ENCODE assay signal across 14 cellular contexts in the genomic region with DNA sequence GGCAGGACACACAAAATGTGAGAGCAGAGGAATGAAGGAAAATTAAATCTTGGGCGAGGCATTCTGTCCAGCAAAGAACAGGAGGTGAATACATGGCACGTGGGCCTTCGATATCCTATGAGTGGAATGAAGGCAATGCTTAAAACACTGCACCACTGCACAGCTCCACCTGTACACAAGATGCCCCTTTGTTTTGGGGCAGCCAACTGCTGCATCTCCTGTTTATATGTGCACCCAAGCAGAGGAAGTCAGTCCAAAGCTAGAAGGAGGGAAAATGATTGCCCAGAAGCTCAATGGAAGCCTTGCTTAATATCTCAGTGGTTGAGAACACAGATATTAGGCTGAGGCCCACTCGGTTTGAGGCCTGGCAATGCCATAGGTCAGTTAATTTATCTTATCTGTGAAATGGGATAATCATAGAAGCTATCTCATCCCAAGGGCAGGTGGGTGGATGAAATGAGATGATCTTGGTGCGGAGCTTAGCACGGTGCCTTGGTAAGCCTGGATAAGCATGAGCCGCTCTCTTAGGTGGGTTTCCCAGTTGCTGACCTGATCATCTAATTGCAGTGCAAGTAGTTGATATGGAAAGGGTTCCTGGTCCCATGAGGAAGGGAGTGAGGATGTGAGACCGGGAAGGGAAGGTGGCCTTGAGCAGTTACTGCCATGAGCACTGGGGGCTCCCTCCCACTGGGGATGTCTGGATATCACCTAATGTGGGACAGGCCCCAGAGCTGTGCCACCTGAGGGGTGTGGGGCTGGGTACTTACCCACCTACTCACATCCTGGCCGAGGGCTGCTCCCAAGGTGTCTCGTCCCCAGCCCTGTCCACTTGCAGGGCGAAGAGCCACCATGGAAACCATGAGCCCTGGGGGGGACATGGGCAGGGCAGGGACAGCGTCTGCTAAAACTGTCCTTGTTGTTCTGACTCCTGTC. TPM values are rescaled to one million over a fixed set of nuclear protein-coding genes. Genes with fewer than 3 reads are reported as not detected.
DNase-seq lines count a peak whose midpoint lies in the region; TF ChIP-seq lines count a peak whose summit lies in the region.
"Had no signal": no experiment of that assay in that cellular context is flagged by ENCODE, and none has a peak within 500 bp of the region (broad histone marks: within the 10 kb centered on the region; RNA-seq: fewer than 3 reads in every experiment).

No MANE protein-coding gene starts in this region.

- H3K4me1 Mint-ChIP-seq in chondrocyte (ENCODE audit: low read depth) (peaks cover 25% of the 10 kb centered on the region), nephron (peaks cover 43% of the 10 kb centered on the region), type B pancreatic cell (ENCODE audit: unreplicated experiment) (peaks cover 21% of the 10 kb centered on the region)

- no peaks in the 10 kb centered on the region for H3K27me3 Mint-ChIP-seq in chondrocyte (ENCODE audit: low read depth)
- H3K27me3 Mint-ChIP-seq in nephron (ENCODE audit: low read depth) = no peaks in the 10 kb centered on the region
- no peaks in the 10 kb centered on the region for H3K27me3 Mint-ChIP-seq in type B pancreatic cell

- H3K4me3 Mint-ChIP-seq in chondrocyte (ENCODE audit: unreplicated experiment) (no peak overlapping the region), nephron (peak overlapping the region in 2 of 3 experiments; percentile 14 to 50), type B pancreatic cell (no peak overlapping the region)

- DNase-seq in chondrocyte (ENCODE audit: low spot score) = peak; percentile 63
- no peak for DNase-seq in type B pancreatic cell (ENCODE audit: extremely low spot score, unreplicated experiment)
- no peak for DNase-seq in stimulated activated CD4-positive, alpha-beta T cell treated with anti-CD3 and anti-CD28 coated beads, Interleukin-4, amount 100 ng/mL, for 24 hours
- DNase-seq in NCI-H146 (lab: John Stamatoyannopoulos, UW) = no peak
- no peak for DNase-seq in NCI-H510A (lab: John Stamatoyannopoulos, UW)
- DNase-seq: EL, NCI-H1105 treated with DMSO at 0.1 percent for 48 hours, NCI-H187, NCI-H345, RPMI8226, SIG-M5 had no signal

- H3K36me3 Mint-ChIP-seq in chondrocyte (ENCODE audit: low read depth) = no peaks in the 10 kb centered on the region
- H3K36me3 Mint-ChIP-seq in nephron (ENCODE audit: low read depth) = no peaks in the 10 kb centered on the region
- H3K36me3 Mint-ChIP-seq in type B pancreatic cell = no peaks in the 10 kb centered on the region

- no peak for TF ChIP-seq CTCF in chondrocyte (IDR thresholded peaks at IDR 0.05)
- TF ChIP-seq CTCF in nephron (IDR thresholded peaks at IDR 0.05; ENCODE audit: unreplicated experiment in 3 of 3) = no peak
- TF ChIP-seq CTCF in type B pancreatic cell (conservative IDR thresholded peaks at IDR 0.05) = no peak

- TF ChIP-seq RAD21 in Ishikawa (IDR thresholded peaks at IDR 0.05; ENCODE audit: low read depth) = no peak

- H3K9me3 Mint-ChIP-seq in chondrocyte (ENCODE audit: low read depth) = no peaks in the 10 kb centered on the region
- no peaks in the 10 kb centered on the region for H3K9me3 Mint-ChIP-seq in nephron
- no peaks in the 10 kb centered on the region for H3K9me3 Mint-ChIP-seq in type B pancreatic cell

- H3K27ac Mint-ChIP-seq in chondrocyte (ENCODE audit: unreplicated experiment) (no peak overlapping the region), nephron (peak overlapping the region; percentile 97 to 98 (median 98)), type B pancreatic cell (peak overlapping the region; percentile 55)

- no peak for TF ChIP-seq EP300 in Ishikawa (IDR thresholded peaks at IDR 0.05; ENCODE audit: borderline replicate concordance)

TF ChIP-seq in Ishikawa, 13 proteins besides CTCF, POLR2A, EP300 and RAD21:
- TF ChIP-seq TCF12 (IDR thresholded peaks at IDR 0.05; ENCODE audit: low read depth) (no peak), ZBTB7A (IDR thresholded peaks at IDR 0.05; ENCODE audit: low read depth) (no peak)
- TF ChIP-seq, protein P1, sequence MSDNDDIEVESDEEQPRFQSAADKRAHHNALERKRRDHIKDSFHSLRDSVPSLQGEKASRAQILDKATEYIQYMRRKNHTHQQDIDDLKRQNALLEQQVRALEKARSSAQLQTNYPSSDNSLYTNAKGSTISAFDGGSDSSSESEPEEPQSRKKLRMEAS (IDR thresholded peaks at IDR 0.05) = peak; percentile 65
- TF ChIP-seq, protein P2, sequence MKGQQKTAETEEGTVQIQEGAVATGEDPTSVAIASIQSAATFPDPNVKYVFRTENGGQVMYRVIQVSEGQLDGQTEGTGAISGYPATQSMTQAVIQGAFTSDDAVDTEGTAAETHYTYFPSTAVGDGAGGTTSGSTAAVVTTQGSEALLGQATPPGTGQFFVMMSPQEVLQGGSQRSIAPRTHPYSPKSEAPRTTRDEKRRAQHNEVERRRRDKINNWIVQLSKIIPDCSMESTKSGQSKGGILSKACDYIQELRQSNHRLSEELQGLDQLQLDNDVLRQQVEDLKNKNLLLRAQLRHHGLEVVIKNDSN (IDR thresholded peaks at IDR 0.05) = 0 out of 2 replicates have a peak, but pooled peaks have one; percentile 29

RNA-seq across cellular contexts. Expression of a gene that starts 9.9 kb away (rescaled TPM):
- total RNA-seq in chondrocyte = not detected in 3 replicates
- not detected in 2 replicates for total RNA-seq in type B pancreatic cell (ENCODE audit: low replicate concordance)
- total RNA-seq: A673 had no signal

RNA-seq across cellular contexts. Expression of a gene that starts 27.6 kb away (rescaled TPM):
- total RNA-seq in chondrocyte (459 to 621 TPM (median 460 TPM) in 3 replicates), type B pancreatic cell (ENCODE audit: low replicate concordance) (161 and 230 TPM in 2 replicates)

Comparison
In these comparisons a context has a peak if more than half of its experiments do, and no peak if none do; other contexts are left out.
1. H3K4me3 Mint-ChIP-seq: peak in nephron (2 of 3); none in chondrocyte (single experiment) and type B pancreatic cell (single experiment).